ENCODE assay signal across 15 cellular contexts in genomic region chr12:75636607-75637006, GRCh38.
"Had no signal": no experiment of that assay in that cellular context is flagged by ENCODE, and none has a peak within 500 bp of the region (broad histone marks: within the 10 kb centered on the region; RNA-seq: fewer than 3 reads in every experiment).

No MANE protein-coding gene starts in this region.

- H3K4me1 ChIP-seq: body of pancreas, gastroesophageal sphincter, left ventricle myocardium inferior, pancreas, thyroid gland, uterus had no signal

- H3K9me3 ChIP-seq: body of pancreas, gastroesophageal sphincter, left ventricle myocardium inferior, pancreas, thyroid gland, uterus had no signal

- H3K9me3 Mint-ChIP-seq: activated naive CD4-positive, alpha-beta T cell treated with anti-CD3 and anti-CD28 coated beads, Interleukin-2, amount 10 ng/mL, durations not matched to agents 7 days and 5 days had no signal

- H3K27ac ChIP-seq: body of pancreas, gastroesophageal sphincter, left ventricle myocardium inferior, pancreas, thyroid gland, uterus had no signal

- H3K36me3 Mint-ChIP-seq: activated naive CD4-positive, alpha-beta T cell treated with anti-CD3 and anti-CD28 coated beads, Interleukin-2, amount 10 ng/mL, durations not matched to agents 7 days and 5 days had no signal

- H3K4me3 ChIP-seq: body of pancreas, gastroesophageal sphincter, left ventricle myocardium inferior, pancreas, thyroid gland, uterus had no signal

- H3K27ac Mint-ChIP-seq: activated naive CD4-positive, alpha-beta T cell treated with anti-CD3 and anti-CD28 coated beads, Interleukin-2, amount 10 ng/mL, durations not matched to agents 7 days and 5 days had no signal

- ATAC-seq: body of pancreas, gastroesophageal sphincter, pancreas had no signal

- H3K36me3 ChIP-seq: gastroesophageal sphincter, left ventricle myocardium inferior, pancreas, thyroid gland, uterus had no signal

- H3K27me3 ChIP-seq: body of pancreas, gastroesophageal sphincter, pancreas, thyroid gland, uterus had no signal

- H3K27me3 Mint-ChIP-seq: activated naive CD4-positive, alpha-beta T cell treated with anti-CD3 and anti-CD28 coated beads, Interleukin-2, amount 10 ng/mL, durations not matched to agents 7 days and 5 days had no signal

- DNase-seq: activated CD4-positive, alpha-beta memory T cell treated with anti-CD3 and anti-CD28 coated beads, Interleukin-2, amount 10 ng/mL, durations not matched to agents 7 days and 5 days; activated CD4-positive, CD25-positive, alpha-beta regulatory T cell treated with anti-CD3 and anti-CD28 coated beads, Interleukin-2, amount 50 U/mL, for 72 hours; activated naive CD4-positive, alpha-beta T cell treated with anti-CD3 and anti-CD28 coated beads, Interleukin-2, amount 10 ng/mL, durations not matched to agents 7 days and 5 days; body of pancreas; effector memory CD4-positive, alpha-beta T cell; kidney; left ventricle myocardium inferior; mesendoderm; pancreas; stimulated activated CD4-positive, alpha-beta T cell treated with anti-CD3 and anti-CD28 coated beads, Interleukin-15, amount 100 ng/mL, for 24 hours; stimulated activated CD4-positive, alpha-beta T cell treated with anti-CD3 and anti-CD28 coated beads, Interleukin-4, amount 100 ng/mL, for 4 hours; thyroid gland; uterus had no signal

- H3K4me3 Mint-ChIP-seq: activated CD4-positive, alpha-beta memory T cell treated with anti-CD3 and anti-CD28 coated beads, Interleukin-2, amount 10 ng/mL, durations not matched to agents 7 days and 5 days; activated naive CD4-positive, alpha-beta T cell treated with anti-CD3 and anti-CD28 coated beads, Interleukin-2, amount 10 ng/mL, durations not matched to agents 7 days and 5 days; neural crest cell had no signal
